In the genomic region with DNA sequence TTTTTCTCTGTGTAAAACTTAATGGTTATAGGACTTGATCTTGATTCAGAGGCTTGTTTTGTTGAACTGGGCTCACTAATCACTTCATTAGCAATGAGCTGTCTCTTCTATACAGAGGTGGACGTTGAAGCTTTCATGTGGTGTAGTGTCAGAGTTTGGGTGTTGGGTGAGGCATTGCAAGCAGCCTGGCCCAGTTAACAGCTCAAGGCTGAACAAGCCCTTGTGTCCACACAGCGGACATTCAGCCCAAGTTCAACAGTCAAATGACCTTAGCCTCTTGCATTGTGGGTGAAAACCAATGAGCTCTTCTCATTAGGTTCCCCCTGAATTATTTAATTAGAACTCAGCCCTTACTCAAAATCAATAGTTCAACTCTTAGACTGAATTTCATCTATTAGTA, we compare ENCODE assay signal across 12 cellular contexts. TPM values are rescaled to one million over a fixed set of nuclear protein-coding genes. Genes with fewer than 3 reads are reported as not detected.
"Had no signal": no experiment of that assay in that cellular context is flagged by ENCODE, and none has a peak within 500 bp of the region (broad histone marks: within the 10 kb centered on the region; RNA-seq: fewer than 3 reads in every experiment).

No MANE protein-coding gene starts in this region.

- H3K9me3 ChIP-seq: HAP-1 had no signal

- H3K4me3 ChIP-seq: GM23248, HAP-1, K562 had no signal

- H3K9ac ChIP-seq: GM23248 had no signal

- ATAC-seq: HCT116, K562 had no signal

- H2AFZ ChIP-seq: GM23248 had no signal

- H3K27ac ChIP-seq: GM23248, HL-60 had no signal

- DNase-seq: GM23248, GOT3, H7, HFFc6, IMR-90, KG1 had no signal

- FAIRE-seq: K562 had no signal

RNA-seq across cellular contexts. Expression of a gene that starts 12.5 kb away (rescaled TPM):
- total RNA-seq: H4, H7, HT1080, IMR-90, K562 had no signal
